ENCODE assay signal across 26 cellular contexts in the genomic region with DNA sequence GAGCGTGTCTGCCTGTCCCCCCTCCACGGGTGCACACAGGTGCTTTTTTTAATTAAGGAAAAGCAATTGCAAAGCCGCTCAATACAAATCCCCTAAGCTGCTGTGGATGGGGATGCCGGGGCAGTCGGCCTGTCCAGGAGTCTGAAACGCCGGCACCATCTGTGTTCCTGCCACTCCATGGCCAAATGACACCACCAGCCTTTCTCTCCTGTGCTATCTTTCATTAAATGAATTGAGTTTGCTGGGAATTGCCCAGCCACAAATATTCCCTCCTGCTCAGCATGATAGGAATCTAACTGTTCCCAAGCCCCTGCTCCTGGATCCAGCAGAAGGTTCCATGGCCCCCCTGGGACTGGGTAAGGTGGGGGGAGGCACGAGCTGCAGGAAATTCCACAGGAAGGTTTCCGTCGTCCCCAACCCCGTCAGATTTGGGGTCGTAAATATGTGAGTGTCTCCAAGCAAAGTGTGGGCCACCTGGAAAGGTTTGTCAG.
"Had no signal": no experiment of that assay in that cellular context is flagged by ENCODE, and none has a peak within 500 bp of the region (broad histone marks: within the 10 kb centered on the region; RNA-seq: fewer than 3 reads in every experiment).

No MANE protein-coding gene starts in this region.

- H3K27me3 ChIP-seq: dorsolateral prefrontal cortex, heart left ventricle, suprapubic skin, tibial artery, upper lobe of right lung had no signal

- H3K4me3 ChIP-seq: coronary artery, dorsolateral prefrontal cortex, heart left ventricle, lung, mucosa of descending colon, suprapubic skin, tibial artery, upper lobe of right lung had no signal

- H3K36me3 Mint-ChIP-seq: activated naive CD4-positive, alpha-beta T cell treated with anti-CD3 and anti-CD28 coated beads, Interleukin-2, amount 50 U/mL, for 72 hours; natural killer cell treated with Interleukin-12 subunit alpha and Interleukin-12 subunit beta and Interleukin-15 and Interleukin-18, amount 100 ng/mL, for 72 hours had no signal

- H3K4me3 Mint-ChIP-seq: activated T-cell treated with anti-CD3 and anti-CD28 coated beads, Interleukin-2, amount 50 U/mL, for 72 hours; immature natural killer cell; natural killer cell treated with Interleukin-12 subunit alpha and Interleukin-12 subunit beta and Interleukin-15 and Interleukin-18, amount 100 ng/mL, for 72 hours; T-helper 2 cell treated with Interferon-gamma antibody and Interleukin-4, amounts not matched to agents 5 μg/mL and 100 μg/mL, for 36 hours had no signal

- ATAC-seq: activated naive CD4-positive, alpha-beta T cell treated with anti-CD3 and anti-CD28 coated beads, Interleukin-2, amount 50 U/mL, for 72 hours; activated T-cell treated with anti-CD3 and anti-CD28 coated beads, Interleukin-2, amount 50 U/mL, for 72 hours; mucosa of descending colon; natural killer cell treated with Interleukin-12 subunit alpha and Interleukin-12 subunit beta and Interleukin-15 and Interleukin-18, amount 100 ng/mL, for 72 hours; upper lobe of right lung had no signal

- H3K27ac Mint-ChIP-seq: activated T-cell treated with anti-CD3 and anti-CD28 coated beads, Interleukin-2, amount 50 U/mL, for 72 hours; immature natural killer cell; natural killer cell treated with Interleukin-12 subunit alpha and Interleukin-12 subunit beta and Interleukin-15 and Interleukin-18, amount 100 ng/mL, for 72 hours; T-helper 2 cell treated with Interferon-gamma antibody and Interleukin-4, amounts not matched to agents 5 μg/mL and 100 μg/mL, for 36 hours had no signal

- DNase-seq: activated CD4-positive, alpha-beta T cell treated with anti-CD3 and anti-CD28 coated beads for 4 hours; activated CD4-positive, alpha-beta T cell treated with anti-CD3 and anti-CD28 coated beads, Interleukin-2, amount 50 U/mL, for 4 hours; activated naive CD4-positive, alpha-beta T cell; activated T-cell treated with anti-CD3 and anti-CD28 coated beads for 4 hours; activated T-cell treated with anti-CD3 and anti-CD28 coated beads, Interleukin-2, amount 50 U/mL, for 72 hours; cerebellar nuclear complex; effector memory CD4-positive, alpha-beta T cell; erythroblast; immature natural killer cell; kidney; mesendoderm; mucosa of descending colon; posterior cingulate gyrus; stimulated activated CD4-positive, alpha-beta T cell treated with anti-CD3 and anti-CD28 coated beads, Interleukin-15, amount 100 ng/mL, for 24 hours; stimulated activated CD4-positive, alpha-beta T cell treated with anti-CD3 and anti-CD28 coated beads, Interleukin-2, amount 100 ng/mL, for 24 hours; stimulated activated naive CD4-positive, alpha-beta T cell; tibial artery; upper lobe of right lung had no signal

- H3K27me3 Mint-ChIP-seq: natural killer cell treated with Interleukin-12 subunit alpha and Interleukin-12 subunit beta and Interleukin-15 and Interleukin-18, amount 100 ng/mL, for 72 hours had no signal

- H3K9me3 ChIP-seq: heart left ventricle, mucosa of descending colon, suprapubic skin, tibial artery, upper lobe of right lung had no signal

- H3K27ac ChIP-seq: suprapubic skin, tibial artery, upper lobe of right lung had no signal

- H3K4me1 ChIP-seq: upper lobe of right lung had no signal

- H3K9me3 Mint-ChIP-seq: activated naive CD4-positive, alpha-beta T cell treated with anti-CD3 and anti-CD28 coated beads, Interleukin-2, amount 50 U/mL, for 72 hours; activated T-cell treated with anti-CD3 and anti-CD28 coated beads, Interleukin-2, amount 50 U/mL, for 72 hours; immature natural killer cell; natural killer cell treated with Interleukin-12 subunit alpha and Interleukin-12 subunit beta and Interleukin-15 and Interleukin-18, amount 100 ng/mL, for 72 hours; T-helper 2 cell treated with Interferon-gamma antibody and Interleukin-4, amounts not matched to agents 5 μg/mL and 100 μg/mL, for 36 hours had no signal
